ENCODE assay signal across 8 cellular contexts in genomic region chr22:38267086-38267485, GRCh38. TPM values are rescaled to one million over a fixed set of nuclear protein-coding genes. Genes with fewer than 3 reads are reported as not detected.
DNase-seq lines count a peak whose midpoint lies in the region; ATAC-seq and TF ChIP-seq lines count a peak whose summit lies in the region.

No MANE protein-coding gene starts in this region.

- peaks cover 0 to 15% (median 0%) of the 10 kb centered on the region in 9 donors for H3K36me3 ChIP-seq in heart left ventricle

- H3K4me3 Mint-ChIP-seq in activated T-cell treated with anti-CD3 and anti-CD28 coated beads, Interleukin-2, amount 50 U/mL, for 72 hours: peak overlapping the region; percentile 49 to 58
- H3K4me3 Mint-ChIP-seq in stimulated activated effector memory CD8-positive, alpha-beta T cell treated with anti-CD3 and anti-CD28 coated beads, Interleukin-12 subunit alpha, Interleukin-12 subunit beta, amount 100 ng/mL, for 72 hours: peak overlapping the region; percentile 30
- H3K4me3 Mint-ChIP-seq in chondrocyte (ENCODE audit: unreplicated experiment): no peak overlapping the region

- peaks cover 16 to 91% (median 72%) of the 10 kb centered on the region in 12 donors for H3K4me1 ChIP-seq in heart left ventricle

- peaks cover 73% of the 10 kb centered on the region for H3K4me1 Mint-ChIP-seq in activated T-cell treated with anti-CD3 and anti-CD28 coated beads, Interleukin-2, amount 50 U/mL, for 72 hours (ENCODE audit: low read depth)
- H3K4me1 Mint-ChIP-seq in stimulated activated effector memory CD8-positive, alpha-beta T cell treated with anti-CD3 and anti-CD28 coated beads, Interleukin-12 subunit alpha, Interleukin-12 subunit beta, amount 100 ng/mL, for 72 hours: peaks cover 80% of the 10 kb centered on the region
- peaks cover 62% of the 10 kb centered on the region for H3K4me1 Mint-ChIP-seq in chondrocyte (ENCODE audit: low read depth)

- H3K36me3 Mint-ChIP-seq in activated T-cell treated with anti-CD3 and anti-CD28 coated beads, Interleukin-2, amount 50 U/mL, for 72 hours (ENCODE audit: insufficient read depth in 2 of 2): no peaks in the 10 kb centered on the region
- no peaks in the 10 kb centered on the region for H3K36me3 Mint-ChIP-seq in stimulated activated effector memory CD8-positive, alpha-beta T cell treated with anti-CD3 and anti-CD28 coated beads, Interleukin-12 subunit alpha, Interleukin-12 subunit beta, amount 100 ng/mL, for 72 hours
- peaks cover 4% of the 10 kb centered on the region for H3K36me3 Mint-ChIP-seq in chondrocyte (ENCODE audit: low read depth)

- H3K9me3 ChIP-seq in heart left ventricle: no peaks in the 10 kb centered on the region

- peak overlapping the region in 9 of 12 donors; percentile 1 to 43 (median 20) for H3K4me3 ChIP-seq in heart left ventricle

- no peak for TF ChIP-seq POLR2A in heart left ventricle (IDR thresholded peaks at IDR 0.05)

- peak; percentile 60 to 78 for ATAC-seq in activated T-cell treated with anti-CD3 and anti-CD28 coated beads, Interleukin-2, amount 50 U/mL, for 72 hours (replicated peaks in 1 of 2)
- peak; percentile 62 to 93 (median 78) for ATAC-seq in heart left ventricle
- ATAC-seq in stimulated activated effector memory CD8-positive, alpha-beta T cell treated with anti-CD3 and anti-CD28 coated beads, Interleukin-12 subunit alpha, Interleukin-12 subunit beta, amount 100 ng/mL, for 72 hours: peak; percentile 68
- no peak for ATAC-seq in GM18909 (IDR thresholded peaks at IDR 0.05; ENCODE audit: poor library complexity, unreplicated experiment)

- DNase-seq in MV-4-11 (lab: John Stamatoyannopoulos, UW) (peak; percentile 32), heart left ventricle (peak in 4 of 5 donors; percentile 69 to 82 (median 81)), chondrocyte (ENCODE audit: low spot score) (no peak), SIG-M5 (lab: John Stamatoyannopoulos, UW) (no peak), DMS79 (lab: John Stamatoyannopoulos, UW) (no peak)
- DNase-seq in activated T-cell treated with anti-CD3 and anti-CD28 coated beads, Interleukin-2, amount 50 U/mL, for 72 hours: peak; percentile 35 to 58
- peak in 1 of 2 donors; percentile 61 for DNase-seq in stimulated activated effector memory CD8-positive, alpha-beta T cell treated with anti-CD3 and anti-CD28 coated beads, Interleukin-12 subunit alpha, Interleukin-12 subunit beta, amount 100 ng/mL, for 72 hours (ENCODE audit: low spot score in 2 of 2)

- 38 to 59% (median 47%) methylated on average over 4 of the region's 4 CpGs for WGBS in heart left ventricle, 4 donors

- no peaks in the 10 kb centered on the region for H3K27me3 ChIP-seq in heart left ventricle

- intact Hi-C loops in heart left ventricle (cut with DNase I): loop anchor here in 3 of 10 donors (5.0 to 10.0 kb wide), 3 partner anchors 65 to 88 kb away; partner anchors contain the start of gene MAFF (in 1 of the 3)

- no peaks in the 10 kb centered on the region for H3K27me3 Mint-ChIP-seq in activated T-cell treated with anti-CD3 and anti-CD28 coated beads, Interleukin-2, amount 50 U/mL, for 72 hours (ENCODE audit: low read depth)
- no peaks in the 10 kb centered on the region for H3K27me3 Mint-ChIP-seq in chondrocyte (ENCODE audit: low read depth)

- no peak for TF ChIP-seq CTCF in heart left ventricle (IDR thresholded peaks at IDR 0.05)
- no peak for TF ChIP-seq CTCF in chondrocyte (IDR thresholded peaks at IDR 0.05)

- H3K27ac Mint-ChIP-seq in activated T-cell treated with anti-CD3 and anti-CD28 coated beads, Interleukin-2, amount 50 U/mL, for 72 hours: peak overlapping the region; percentile 89
- H3K27ac Mint-ChIP-seq in stimulated activated effector memory CD8-positive, alpha-beta T cell treated with anti-CD3 and anti-CD28 coated beads, Interleukin-12 subunit alpha, Interleukin-12 subunit beta, amount 100 ng/mL, for 72 hours: peak overlapping the region; percentile 20
- no peak overlapping the region for H3K27ac Mint-ChIP-seq in chondrocyte (ENCODE audit: unreplicated experiment)

- H3K9me3 Mint-ChIP-seq in activated T-cell treated with anti-CD3 and anti-CD28 coated beads, Interleukin-2, amount 50 U/mL, for 72 hours: no peaks in the 10 kb centered on the region
- no peaks in the 10 kb centered on the region for H3K9me3 Mint-ChIP-seq in stimulated activated effector memory CD8-positive, alpha-beta T cell treated with anti-CD3 and anti-CD28 coated beads, Interleukin-12 subunit alpha, Interleukin-12 subunit beta, amount 100 ng/mL, for 72 hours
- H3K9me3 Mint-ChIP-seq in chondrocyte (ENCODE audit: low read depth): no peaks in the 10 kb centered on the region

- H3K27ac ChIP-seq in heart left ventricle: peak overlapping the region in 11 of 12 donors; percentile 71 to 99 (median 94)

RNA-seq across cellular contexts. Expression of gene TMEM184B, which starts 5.7 kb away (rescaled TPM):
- total RNA-seq in activated T-cell treated with anti-CD3 and anti-CD28 coated beads, Interleukin-2, amount 50 U/mL, for 72 hours: 10 to 100 TPM; 22.9 to 27.5 TPM
- total RNA-seq in heart left ventricle (100 to 1,000 TPM in 1 of 9 donors, 10 to 100 TPM in 8; 37.6 to 103 (median 47.0) TPM), chondrocyte (117 to 121 TPM (median 121 TPM) in 3 replicates)
- 10 to 100 TPM; 19.5 to 54.4 TPM for polyA plus RNA-seq in heart left ventricle

RNA-seq across cellular contexts. Expression of gene CSNK1E, which starts 50.1 kb away (rescaled TPM):
- 100 to 1,000 TPM; 106 to 107 TPM for total RNA-seq in activated T-cell treated with anti-CD3 and anti-CD28 coated beads, Interleukin-2, amount 50 U/mL, for 72 hours
- 100 to 1,000 TPM in 1 of 9 donors, 10 to 100 TPM in 8; 59.7 to 117 (median 72.6) TPM for total RNA-seq in heart left ventricle
- 100 to 1,000 TPM in 1 of 2 donors, 10 to 100 TPM in 1; 64.8 to 125 TPM for polyA plus RNA-seq in heart left ventricle
- 126 to 132 TPM (median 129 TPM) in 3 replicates for total RNA-seq in chondrocyte

Comparison
In these comparisons a context has a peak if more than half of its experiments do, and no peak if none do; other contexts are left out.
1. DNase-seq: peak in MV-4-11 (single experiment), activated T-cell treated with anti-CD3 and anti-CD28 coated beads, Interleukin-2, amount 50 U/mL, for 72 hours (2 of 2) and heart left ventricle (4 of 5); none in chondrocyte (single experiment), SIG-M5 (single experiment) and DMS79 (single experiment).